Comparison of ENCODE assay signal across 24 cellular contexts in the genomic region with DNA sequence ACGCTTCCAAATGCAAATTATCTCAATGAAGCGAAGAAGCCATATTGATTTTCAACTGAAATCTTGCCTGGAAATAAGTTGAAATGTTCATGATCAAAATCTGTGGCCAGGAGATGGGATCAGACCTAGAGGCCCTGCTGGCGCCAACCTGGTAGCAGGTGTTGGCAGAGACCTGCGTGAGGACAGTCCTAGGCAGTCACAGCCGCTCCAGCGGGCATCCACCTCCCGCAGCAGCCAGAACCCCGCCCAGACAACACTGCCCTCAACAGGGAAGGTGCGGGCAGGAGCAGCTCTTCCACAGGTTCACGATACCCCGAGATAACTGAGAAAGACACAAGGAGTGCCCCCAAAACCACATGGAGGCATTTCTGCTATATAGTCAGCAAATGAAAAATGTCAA.
"Had no signal": no experiment of that assay in that cellular context is flagged by ENCODE, and none has a peak within 500 bp of the region (broad histone marks: within the 10 kb centered on the region; RNA-seq: fewer than 3 reads in every experiment).

No MANE protein-coding gene starts in this region.

- DNase-seq: dorsolateral prefrontal cortex; effector CD4-positive, alpha-beta T cell; heart left ventricle; left cardiac atrium; left lung; mesenchymal stem cell; midbrain; naive thymus-derived CD4-positive, alpha-beta T cell; nucleus accumbens; stimulated activated CD4-positive, alpha-beta T cell treated with anti-CD3 and anti-CD28 coated beads, Interleukin-12 subunit alpha, Interleukin-12 subunit beta, amount 100 ng/mL, for 4 hours; stimulated activated CD4-positive, alpha-beta T cell treated with anti-CD3 and anti-CD28 coated beads, Interleukin-1b, Interleukin-23, amount 100 ng/mL, for 48 hours; stimulated activated CD4-positive, alpha-beta T cell treated with anti-CD3 and anti-CD28 coated beads, Interleukin-4, amount 100 ng/mL, for 1 hour; stimulated activated CD8-positive, alpha-beta memory T cell treated with anti-CD3 and anti-CD28 coated beads, Interleukin-4, amount 100 ng/mL, for 48 hours; stimulated activated naive CD8-positive, alpha-beta T cell treated with anti-CD3 and anti-CD28 coated beads, Interleukin-15, Interleukin-2, amounts not matched to agents 100 U/mL and 50 U/mL, for 24 hours; substantia nigra; testis; tibial artery had no signal

- H3K4me1 ChIP-seq: left lung, prostate gland had no signal

- H3K27me3 Mint-ChIP-seq: naive thymus-derived CD4-positive, alpha-beta T cell; type B pancreatic cell had no signal

- H3K27me3 ChIP-seq: dorsolateral prefrontal cortex, heart left ventricle, hepatocyte, left lung, right atrium auricular region, testis, tibial artery had no signal

- H3K27ac ChIP-seq: dorsolateral prefrontal cortex, heart left ventricle, hepatocyte, left lung, prostate gland, right atrium auricular region, testis, tibial artery had no signal

- H3K4me2 ChIP-seq: hepatocyte, smooth muscle cell had no signal

- H3K9me3 Mint-ChIP-seq: naive thymus-derived CD4-positive, alpha-beta T cell; nephron; type B pancreatic cell had no signal

- H3K36me3 ChIP-seq: heart left ventricle, left lung, prostate gland, right atrium auricular region, tibial artery had no signal

- H3K9me3 ChIP-seq: heart left ventricle, left lung, prostate gland, right atrium auricular region, testis, tibial artery had no signal

- H3K79me2 ChIP-seq: hepatocyte had no signal

- H3K4me3 ChIP-seq: dorsolateral prefrontal cortex, heart left ventricle, hepatocyte, left lung, prostate gland, right atrium auricular region, smooth muscle cell, testis, tibial artery had no signal

- ATAC-seq: left cardiac atrium; left lung; naive thymus-derived CD4-positive, alpha-beta T cell; sciatic nerve; stimulated activated naive CD8-positive, alpha-beta T cell treated with anti-CD3 and anti-CD28 coated beads, Interleukin-15, Interleukin-2, amounts not matched to agents 100 U/mL and 50 U/mL, for 24 hours had no signal

- H3K4me3 Mint-ChIP-seq: naive thymus-derived CD4-positive, alpha-beta T cell; nephron; type B pancreatic cell had no signal

- H3K27ac Mint-ChIP-seq: naive thymus-derived CD4-positive, alpha-beta T cell; type B pancreatic cell had no signal

- H2AFZ ChIP-seq: hepatocyte had no signal
